Comparison of ENCODE assay signal across 25 cellular contexts in genomic region chr17:2962236-2962635, GRCh38.
DNase-seq lines count a peak whose midpoint lies in the region; TF ChIP-seq lines count a peak whose summit lies in the region.
"Had no signal": no experiment of that assay in that cellular context is flagged by ENCODE, and none has a peak within 500 bp of the region (broad histone marks: within the 10 kb centered on the region; RNA-seq: fewer than 3 reads in every experiment).

No MANE protein-coding gene starts in this region.

- H3K14ac ChIP-seq in trophoblast cell (ENCODE audit: low read length) = no peak overlapping the region

- H3K79me2 ChIP-seq in OCI-LY3 (ENCODE audit: low read length) = no peaks in the 10 kb centered on the region
- peaks cover 4% of the 10 kb centered on the region for H3K79me2 ChIP-seq in trophoblast cell (ENCODE audit: control insufficient read depth, insufficient read depth, low read length, poor library complexity)

- H4K12ac ChIP-seq in trophoblast cell (ENCODE audit: low read depth, low read length) = no peak overlapping the region

- intact Hi-C loops in esophagus muscularis mucosa (cut with DNase I) = no loop called here

- H2BK5ac ChIP-seq in trophoblast cell (ENCODE audit: low read depth, low read length, poor library complexity) = no peak overlapping the region

- peak overlapping the region; percentile 88 for H2BK12ac ChIP-seq in trophoblast cell (ENCODE audit: low read length)

- H2AFZ ChIP-seq in OCI-LY3 (ENCODE audit: low read depth, low read length) = no peak overlapping the region
- no peak overlapping the region for H2AFZ ChIP-seq in trophoblast cell (ENCODE audit: insufficient read depth, low read length, poor library complexity)

- no peak overlapping the region for H3K4ac ChIP-seq in trophoblast cell (ENCODE audit: low read depth, low read length)

- WGBS in esophagus muscularis mucosa = 95% methylated on average over 7 of the region's 7 CpGs
- WGBS in trophoblast cell (ENCODE audit: extremely low coverage, insufficient coverage, insufficient read length) = no CpG with 5 or more reads among the region's 7 CpGs

- H3K4me2 ChIP-seq in OCI-LY3 (ENCODE audit: low read length) = no peak overlapping the region
- H3K4me2 ChIP-seq in trophoblast cell (ENCODE audit: low read length) = no peak overlapping the region
- H3K4me2 ChIP-seq: SK-N-SH had no signal

- no peak overlapping the region for H2AK5ac ChIP-seq in trophoblast cell (ENCODE audit: low read length)

- no peak overlapping the region for H3K23ac ChIP-seq in trophoblast cell (ENCODE audit: low read length)

- H4K8ac ChIP-seq in trophoblast cell (ENCODE audit: low read depth, low read length) = no peak overlapping the region

- H2BK120ac ChIP-seq in trophoblast cell (ENCODE audit: insufficient read depth, low read length, poor library complexity) = peak overlapping the region; percentile 69

- no peak for TF ChIP-seq CTCF in C4-2B (conservative IDR thresholded peaks at IDR 0.05)
- 0 out of 2 replicates have a peak, but pooled peaks have one; percentile 5 for TF ChIP-seq CTCF in OCI-LY3 (IDR thresholded peaks at IDR 0.05; ENCODE audit: low read depth, low read length)
- no peak for TF ChIP-seq CTCF in esophagus muscularis mucosa (IDR thresholded peaks at IDR 0.05)

- H3K27me3 ChIP-seq in OCI-LY3 (ENCODE audit: low read depth, low read length) = peaks cover 6% of the 10 kb centered on the region; the same call in 1 of the 2 replicates
- no peaks in the 10 kb centered on the region for H3K27me3 ChIP-seq in esophagus muscularis mucosa
- H3K27me3 ChIP-seq in trophoblast cell (ENCODE audit: insufficient read depth, low read length) = no peaks in the 10 kb centered on the region
- H3K27me3 ChIP-seq: BLaER1 had no signal

- no peak overlapping the region for H3K18ac ChIP-seq in trophoblast cell (ENCODE audit: low read length)

- H3K9me3 ChIP-seq in OCI-LY3 (ENCODE audit: insufficient read depth, low read length) (no peaks in the 10 kb centered on the region), esophagus muscularis mucosa (no peaks in the 10 kb centered on the region), trophoblast cell (ENCODE audit: insufficient read depth, low read depth, low read length) (no peaks in the 10 kb centered on the region)
- H3K9me3 ChIP-seq: BLaER1, HAP-1, SK-N-SH had no signal

- DNase-seq in esophagus muscularis mucosa (ENCODE audit: extremely low spot score) (peak; percentile 57), trophoblast cell (peak; percentile 77 to 83), cortex of kidney (lab: John Stamatoyannopoulos, UW) (no peak), DMS53 treated with DMSO at 0.1 percent for 48 hours (lab: John Stamatoyannopoulos, UW; ENCODE audit: unreplicated experiment) (no peak), cerebellar nuclear complex (lab: John Stamatoyannopoulos, UW) (no peak)
- DNase-seq in activated CD4-positive, alpha-beta T cell treated with anti-CD3 and anti-CD28 coated beads for 48 hours = no peak
- DNase-seq: CD8-positive, alpha-beta T cell; DND-41; IMR-90; Kasumi-1; MM.1S; NCI-H1105 treated with DMSO at 0.1 percent for 48 hours; NCI-H1694; NCI-H2107; NCI-H510A; NCI-H748 treated with DMSO at 0.1 percent for 48 hours; NK-92 treated with Interleukin-12 subunit alpha and Interleukin-12 subunit beta, amount 100 ng/mL, for 24 hours; OCI-M1; SHP77 treated with DMSO at 0.1 percent for 48 hours; SK-N-SH had no signal

- H3K27ac ChIP-seq in C4-2B (peak overlapping the region; percentile 3; the same call in 1 of the 2 replicates), OCI-LY3 (ENCODE audit: low read length) (no peak overlapping the region), esophagus muscularis mucosa (replicated peaks in 1 of 4) (no peak overlapping the region), trophoblast cell (ENCODE audit: low read depth, low read length) (peak overlapping the region; percentile 3)
- H3K27ac ChIP-seq: HL-60 had no signal

- no peak for TF ChIP-seq EP300 in esophagus muscularis mucosa (IDR thresholded peaks at IDR 0.05)

- H3K36me3 ChIP-seq in OCI-LY3 (replicated peaks; ENCODE audit: low read depth, low read length) (no peaks in the 10 kb centered on the region), esophagus muscularis mucosa (no peaks in the 10 kb centered on the region), trophoblast cell (ENCODE audit: control insufficient read depth in 1 of 2, insufficient read depth in 2 of 2, low read length in 2 of 2) (no peaks in the 10 kb centered on the region)
- H3K36me3 ChIP-seq: HAP-1 had no signal

- peaks cover 59% of the 10 kb centered on the region for H3K79me1 ChIP-seq in trophoblast cell (ENCODE audit: low read length)

- no peak overlapping the region for H3K9ac ChIP-seq in OCI-LY3 (ENCODE audit: low read length)
- H3K9ac ChIP-seq in trophoblast cell (ENCODE audit: low read length) = no peak overlapping the region
- H3K9ac ChIP-seq: BLaER1, SK-N-SH had no signal

- no peaks in the 10 kb centered on the region for H4K20me1 ChIP-seq in OCI-LY3 (ENCODE audit: insufficient read depth, low read length)

- H3K4me1 ChIP-seq in OCI-LY3 (ENCODE audit: low read length) (no peaks in the 10 kb centered on the region), esophagus muscularis mucosa (no peaks in the 10 kb centered on the region), trophoblast cell (ENCODE audit: control insufficient read depth in 1 of 2, insufficient read depth in 2 of 2, low read length in 2 of 2) (peaks cover 57 to 69% of the 10 kb centered on the region in 2 experiments)

- TF ChIP-seq POLR2A in esophagus muscularis mucosa (IDR thresholded peaks at IDR 0.05; ENCODE audit: low read depth) = no peak

- H4K91ac ChIP-seq in trophoblast cell (ENCODE audit: low read depth, low read length) = peak overlapping the region; percentile 58

- H3K4me3 ChIP-seq in OCI-LY3 (ENCODE audit: low read length) = no peak overlapping the region
- no peak overlapping the region for H3K4me3 ChIP-seq in esophagus muscularis mucosa
- no peak overlapping the region for H3K4me3 ChIP-seq in trophoblast cell (ENCODE audit: low read depth, low read length)
- H3K4me3 ChIP-seq: BLaER1, HAP-1 had no signal

Comparison
In these comparisons a context has a peak if more than half of its experiments do, and no peak if none do; other contexts are left out.
1. H3K27ac ChIP-seq: peak in C4-2B (single experiment) and trophoblast cell (single experiment); none in OCI-LY3 (single experiment) and esophagus muscularis mucosa (0 of 4).
2. DNase-seq: peak in esophagus muscularis mucosa (single experiment) and trophoblast cell (2 of 2); none in cortex of kidney (single experiment), DMS53 treated with DMSO at 0.1 percent for 48 hours (single experiment), activated CD4-positive, alpha-beta T cell treated with anti-CD3 and anti-CD28 coated beads for 48 hours (single experiment) and cerebellar nuclear complex (0 of 2).